In genomic region chr20:56285496-56285895, GRCh38 we compare ENCODE assay signal across 16 cellular contexts. TPM values are rescaled to one million over a fixed set of nuclear protein-coding genes. Genes with fewer than 3 reads are reported as not detected.
A peak's percentile ranks its signal among the peaks of the same experiment; 100 is the strongest.
DNase-seq lines count a peak whose midpoint lies in the region; ATAC-seq and TF ChIP-seq lines count a peak whose summit lies in the region.
"Had no signal": no experiment of that assay in that cellular context is flagged by ENCODE, and none has a peak within 500 bp of the region (broad histone marks: within the 10 kb centered on the region; RNA-seq: fewer than 3 reads in every experiment).

No MANE protein-coding gene starts in this region.

- no peak for ATAC-seq in GM21515 (IDR thresholded peaks at IDR 0.05; ENCODE audit: unreplicated experiment)
- ATAC-seq: CD8-positive, alpha-beta T cell; GM12878 had no signal

- H3K9me3 ChIP-seq in osteoblast (ENCODE audit: low read depth, low read length): no peaks in the 10 kb centered on the region

- DNase-seq in H4 (ENCODE audit: low spot score): peak; percentile 74
- DNase-seq in MV-4-11 (lab: John Stamatoyannopoulos, UW): peak; percentile 13
- DNase-seq in amniotic epithelial cell (ENCODE audit: low read depth): peak; percentile 85
- DNase-seq in iris pigment epithelial cell (ENCODE audit: low read depth): peak; percentile 3
- no peak for DNase-seq in osteoblast (ENCODE audit: insufficient read length, low spot score, missing footprints)
- no peak for DNase-seq in midbrain (lab: John Stamatoyannopoulos, UW)
- DNase-seq: CD8-positive, alpha-beta T cell; DMS79 treated with DMSO at 0.1 percent for 48 hours; Karpas-422; NCI-H1436; NCI-H2029; NCI-H524 treated with DMSO at 0.1 percent for 48 hours; SIG-M5 had no signal

- H3K4me3 ChIP-seq in osteoblast (ENCODE audit: insufficient read depth, low read length): no peak overlapping the region
- H3K4me3 ChIP-seq: BLaER1, GM12878 had no signal

- H4K20me1 ChIP-seq in osteoblast (ENCODE audit: insufficient read depth, low read length): no peaks in the 10 kb centered on the region
- H4K20me1 ChIP-seq: BLaER1 had no signal

- H2AFZ ChIP-seq in osteoblast (ENCODE audit: low read length): no peak overlapping the region

- no peaks in the 10 kb centered on the region for H3K79me2 ChIP-seq in osteoblast (ENCODE audit: insufficient read depth, low read length)

- no peak for TF ChIP-seq CTCF in osteoblast (IDR thresholded peaks at IDR 0.05; ENCODE audit: extremely low read depth, low read depth, low read length)

- no peaks in the 10 kb centered on the region for H3K27me3 ChIP-seq in osteoblast (ENCODE audit: insufficient read depth, low read length)
- H3K27me3 ChIP-seq: BLaER1 had no signal

- H3K27ac ChIP-seq in osteoblast (ENCODE audit: low read depth, low read length): no peak overlapping the region
- H3K27ac ChIP-seq: BLaER1 had no signal

- no peaks in the 10 kb centered on the region for H3K4me1 ChIP-seq in osteoblast (ENCODE audit: insufficient read depth, low read length)
- H3K4me1 ChIP-seq: BLaER1 had no signal

- H3K4me2 ChIP-seq in osteoblast (ENCODE audit: insufficient read depth, low read length): no peak overlapping the region
- H3K4me2 ChIP-seq: BLaER1 had no signal

- H3K36me3 ChIP-seq in osteoblast (ENCODE audit: insufficient read depth, low read length): no peaks in the 10 kb centered on the region
- H3K36me3 ChIP-seq: BLaER1 had no signal

RNA-seq across cellular contexts. Expression of gene MC3R, which starts 37.0 kb away (rescaled TPM):
- not detected in 2 replicates for total RNA-seq in H4 (2014; rRNA removed; shearing (Covaris generic))
- not detected in 2 replicates for total RNA-seq in osteoblast
- total RNA-seq: CD8-positive, alpha-beta T cell; GM12878 had no signal

Comparison
In these comparisons a context has a peak if more than half of its experiments do, and no peak if none do; other contexts are left out.
1. DNase-seq: peak in H4 (single experiment), MV-4-11 (single experiment), amniotic epithelial cell (single experiment) and iris pigment epithelial cell (single experiment); none in osteoblast (single experiment) and midbrain (single experiment).